19 cellular contexts compared by ENCODE assay signal in genomic region chr2:68579689-68580088, GRCh38.
A peak's percentile ranks its signal among the peaks of the same experiment; 100 is the strongest.
DNase-seq lines count a peak whose midpoint lies in the region; ATAC-seq, FAIRE-seq and TF ChIP-seq lines count a peak whose summit lies in the region.
"Had no signal": no experiment of that assay in that cellular context is flagged by ENCODE, and none has a peak within 500 bp of the region (broad histone marks: within the 10 kb centered on the region; RNA-seq: fewer than 3 reads in every experiment).

No MANE protein-coding gene starts in this region.

- in situ Hi-C loops in HepG2 (cut with HindIII; ENCODE audit: extremely low pct_ligation_motif_present, low pct_unique_long_range_greater_than_20kb) (no loop called here), K562 (cut with MboI) (no loop called here)

- POLR2A ChIA-PET in HepG2 (lab: Yijun Ruan, JAX) (no interaction called here), K562 (lab: Yijun Ruan, JAX) (interaction anchor here (0.7 to 1.0 kb wide), 3 partner anchors 11 to 30 kb away, joined by 3 to 4 read pairs (median 3); no protein-coding TSS in a partner anchor)

- TF ChIP-seq POLR2A in HepG2 (IDR thresholded peaks at IDR 0.05; ENCODE audit: insufficient read depth in 1 of 2, low read depth in 2 of 2, low read length in 2 of 2): no peak
- TF ChIP-seq POLR2A in right lobe of liver (IDR thresholded peaks at IDR 0.05): no peak
- TF ChIP-seq POLR2A in K562 (conservative IDR thresholded peaks at IDR 0.05): no peak

- TF ChIP-seq CTCF in HepG2 (CRISPR knock-in tag; IDR thresholded peaks at IDR 0.05): no peak
- no peak for TF ChIP-seq CTCF in right lobe of liver (IDR thresholded peaks at IDR 0.05)
- TF ChIP-seq CTCF in K562 (IDR thresholded peaks at IDR 0.05 in 2 of 3, conservative IDR thresholded peaks at IDR 0.05 in 1 of 3; ENCODE audit: insufficient read depth in 2 of 3, low read depth in 1 of 3, low read length in 3 of 3): no peak

- H3K4me1 ChIP-seq in HepG2 (ENCODE audit: insufficient read depth, low read length): no peaks in the 10 kb centered on the region
- no peaks in the 10 kb centered on the region for H3K4me1 ChIP-seq in right lobe of liver
- no peaks in the 10 kb centered on the region for H3K4me1 ChIP-seq in K562 (replicated peaks in 1 of 2; ENCODE audit: control insufficient read depth in 2 of 2, insufficient read depth in 2 of 2, low read length in 2 of 2)
- H3K4me1 ChIP-seq: A549, Caco-2 had no signal

- TF ChIP-seq RAD21 in HepG2 (CRISPR knock-in tag; IDR thresholded peaks at IDR 0.05) (no peak), K562 (CRISPR knock-in tag; conservative IDR thresholded peaks at IDR 0.05 in 1 of 2, IDR thresholded peaks at IDR 0.05 in 1 of 2) (no peak)

- H3K27ac ChIP-seq in HepG2 (ENCODE audit: extremely low read length, insufficient read depth, low read length) (no peak overlapping the region), right lobe of liver (no peak overlapping the region), K562 (ENCODE audit: extremely low read depth, low read depth, low read length) (no peak overlapping the region)
- H3K27ac ChIP-seq: 22Rv1; A549; BLaER1 treated with 17β-estradiol and CSF1 and Interleukin-3, amounts not matched to agents 10 nM and 100 nM; C4-2B had no signal

- no peaks in the 10 kb centered on the region for H4K20me1 ChIP-seq in HepG2 (ENCODE audit: insufficient read depth, low read length)
- H4K20me1 ChIP-seq in K562 (replicated peaks; ENCODE audit: control insufficient read depth, insufficient read depth, low read length): no peaks in the 10 kb centered on the region
- H4K20me1 ChIP-seq: BLaER1 treated with 17β-estradiol and CSF1 and Interleukin-3, amounts not matched to agents 10 nM and 100 nM had no signal

- H3K27me3 ChIP-seq in HepG2 (ENCODE audit: control insufficient read depth in 1 of 2, insufficient read depth in 2 of 2, low read length in 2 of 2): no peaks in the 10 kb centered on the region
- no peaks in the 10 kb centered on the region for H3K27me3 ChIP-seq in right lobe of liver
- H3K27me3 ChIP-seq in K562 (ENCODE audit: control insufficient read depth in 2 of 2, insufficient read depth in 2 of 2, low read length in 2 of 2): no peaks in the 10 kb centered on the region
- H3K27me3 ChIP-seq: BLaER1 treated with 17β-estradiol and CSF1 and Interleukin-3, amounts not matched to agents 10 nM and 100 nM had no signal

- no TSS peak for BruUV-seq in HepG2 (replicated peaks; lab: Mats Ljungman, UMichigan)
- no TSS peak for BruUV-seq in K562 (replicated peaks; lab: Mats Ljungman, UMichigan)

- H3K9me3 ChIP-seq in HepG2 (ENCODE audit: low read length): no peaks in the 10 kb centered on the region
- H3K9me3 ChIP-seq in right lobe of liver: no peaks in the 10 kb centered on the region
- no peaks in the 10 kb centered on the region for H3K9me3 ChIP-seq in K562 (replicated peaks; ENCODE audit: control insufficient read depth, insufficient read depth, low read depth, low read length)
- H3K9me3 ChIP-seq: A549, Caco-2 had no signal

- FAIRE-seq in HepG2 (lab: Jason Lieb, UNC) (no peak), K562 (lab: Jason Lieb, UNC) (no peak), islet of Langerhans (lab: Jason Lieb, UNC) (peak; percentile 76)
- FAIRE-seq: A549, D721Med, GM12891 had no signal

- H3K79me2 ChIP-seq in HepG2 (ENCODE audit: insufficient read depth, low read length): no peaks in the 10 kb centered on the region
- H3K79me2 ChIP-seq in K562 (ENCODE audit: control insufficient read depth, insufficient read depth, low read length): no peaks in the 10 kb centered on the region

- no peak overlapping the region for H3K4me2 ChIP-seq in HepG2 (ENCODE audit: low read depth, low read length)
- H3K4me2 ChIP-seq in K562 (ENCODE audit: insufficient read depth, low read length): no peak overlapping the region
- H3K4me2 ChIP-seq: A549; BLaER1 treated with 17β-estradiol and CSF1 and Interleukin-3, amounts not matched to agents 10 nM and 100 nM had no signal

- H3K9me1 ChIP-seq in K562 (ENCODE audit: control insufficient read depth, insufficient read depth, low read length): no peaks in the 10 kb centered on the region

- H3K9ac ChIP-seq in HepG2 (ENCODE audit: insufficient read depth, low read depth, low read length) (no peak overlapping the region), K562 (ENCODE audit: insufficient read depth in 1 of 2, low read depth in 2 of 2, low read length in 2 of 2) (no peak overlapping the region)
- H3K9ac ChIP-seq: BLaER1 treated with 17β-estradiol and CSF1 and Interleukin-3, amounts not matched to agents 10 nM and 100 nM had no signal

- ATAC-seq in HepG2: no peak
- ATAC-seq in right lobe of liver: no peak
- ATAC-seq in K562: no peak
- ATAC-seq in HG03045 (IDR thresholded peaks at IDR 0.05; ENCODE audit: unreplicated experiment): no peak
- no peak for ATAC-seq in GM19467 (IDR thresholded peaks at IDR 0.05; ENCODE audit: unreplicated experiment)
- ATAC-seq: A549; CD8-positive, alpha-beta T cell had no signal

- CTCF ChIA-PET in HepG2 (lab: Yijun Ruan, JAX; ENCODE audit: low intra/inter-chr PET ratio, low total read pairs) (no interaction called here), K562 (lab: Yijun Ruan, JAX; ENCODE audit: low intra/inter-chr PET ratio) (no interaction called here)

- intact Hi-C loops in HepG2 (cut with micrococcal nuclease; ENCODE audit: unreplicated experiment) (no loop called here), right lobe of liver (cut with DNase I) (no loop called here), K562 (cut with micrococcal nuclease) (no loop called here)

- WGBS in HepG2 (ENCODE audit: low lambda C conversion rate): 74% methylated on average over 3 of the region's 3 CpGs
- 94% methylated on average over 3 of the region's 3 CpGs for WGBS in right lobe of liver (ENCODE audit: insufficient coverage, low coverage, low lambda C conversion rate, missing lambda C conversion rate)
- 67% methylated on average over 3 of the region's 3 CpGs for WGBS in K562 (ENCODE audit: insufficient coverage, low coverage, missing lambda C conversion rate)

- H2AFZ ChIP-seq in HepG2 (ENCODE audit: low read length) (no peak overlapping the region), K562 (ENCODE audit: low read depth, low read length) (no peak overlapping the region)

- no peak for TF ChIP-seq EP300 in HepG2 (IDR thresholded peaks at IDR 0.05; ENCODE audit: low read depth in 2 of 2, low read length in 2 of 2)
- TF ChIP-seq EP300 in HepG2 (CRISPR knock-in tag; IDR thresholded peaks at IDR 0.05; ENCODE audit: borderline replicate concordance): no peak
- TF ChIP-seq EP300 in K562 (IDR thresholded peaks at IDR 0.05; ENCODE audit: low read length): no peak

- H3K4me3 ChIP-seq in HepG2 (replicated peaks in 1 of 3; ENCODE audit: insufficient read depth in 1 of 3, low read depth in 2 of 3, low read length in 3 of 3): no peak overlapping the region
- H3K4me3 ChIP-seq in right lobe of liver: no peak overlapping the region
- no peak overlapping the region for H3K4me3 ChIP-seq in K562
- H3K4me3 ChIP-seq: A549; BLaER1 treated with 17β-estradiol and CSF1 and Interleukin-3, amounts not matched to agents 10 nM and 100 nM had no signal

- H3K36me3 ChIP-seq in HepG2 (replicated peaks in 1 of 2; ENCODE audit: control insufficient read depth in 1 of 2, insufficient read depth in 2 of 2, low read length in 2 of 2) (no peaks in the 10 kb centered on the region), right lobe of liver (no peaks in the 10 kb centered on the region), K562 (ENCODE audit: control insufficient read depth, insufficient read depth, low read length) (no peaks in the 10 kb centered on the region)

- no peak for DNase-seq in HepG2 (ENCODE audit: low spot score)
- no peak for DNase-seq in right lobe of liver
- DNase-seq in K562 (ENCODE audit: extremely low read depth in 1 of 4, low spot score in 3 of 4): no peak
- DNase-seq: AML-193; Caco-2; Calu3; CD4-positive, alpha-beta T cell; CD8-positive, alpha-beta T cell; DMS79 treated with DMSO at 0.1 percent for 48 hours; GF-D8 had no signal

TF ChIP-seq in HepG2, 621 proteins besides CTCF, POLR2A, EP300 and RAD21:
- no peak for TF ChIP-seq HCFC1 (IDR thresholded peaks at IDR 0.05; ENCODE audit: low read depth, low read length)
- TF ChIP-seq CEBPB (IDR thresholded peaks at IDR 0.05; ENCODE audit: borderline replicate concordance, low read depth, low read length): peak; percentile 65; the same call in 1 of the 2 replicates

TF ChIP-seq in K562, 482 proteins besides CTCF, POLR2A, EP300 and RAD21:
- TF ChIP-seq SRSF3 (IDR thresholded peaks at IDR 0.05; ENCODE audit: insufficient read depth, low read length) (no peak), CEBPB (tag; IDR thresholded peaks at IDR 0.05) (peak; percentile 52)

Comparison
In these comparisons a context has a peak if more than half of its experiments do, and no peak if none do; other contexts are left out.
1. Of the 241 proteins assayed by ChIP-seq in both HepG2 and K562: peak only in HepG2: none; only in K562: none; in both: CEBPB; in neither: 240.